In genomic region chrX:130770615-130771014, GRCh38 we compare ENCODE assay signal across 16 cellular contexts.
A peak's percentile ranks its signal among the peaks of the same experiment; 100 is the strongest.
DNase-seq lines count a peak whose midpoint lies in the region; ATAC-seq and TF ChIP-seq lines count a peak whose summit lies in the region.
"Had no signal": no experiment of that assay in that cellular context is flagged by ENCODE, and none has a peak within 500 bp of the region (broad histone marks: within the 10 kb centered on the region; RNA-seq: fewer than 3 reads in every experiment).

No MANE protein-coding gene starts in this region.

- no peak overlapping the region for H3K56ac ChIP-seq in IMR-90 (ENCODE audit: extremely low read depth, insufficient read depth, low read length)

- H4K8ac ChIP-seq in IMR-90 (ENCODE audit: low read depth in 2 of 2, low read length in 2 of 2), result no peak overlapping the region

- no peak overlapping the region for H3K14ac ChIP-seq in IMR-90 (replicated peaks; ENCODE audit: low read depth, low read length)

- no peak overlapping the region for H3K18ac ChIP-seq in IMR-90 (ENCODE audit: low read depth, low read length)

- no CpG with 5 or more reads among the region's 3 CpGs for WGBS in IMR-90 (ENCODE audit: extremely low coverage in 2 of 2, insufficient read length in 1 of 2), 2 experiments

- H2AK5ac ChIP-seq in IMR-90 (ENCODE audit: low read depth, low read length), result no peak overlapping the region

- H3K9me1 ChIP-seq in IMR-90 (ENCODE audit: insufficient read depth, low read length), result no peaks in the 10 kb centered on the region

- no peak overlapping the region for H2BK120ac ChIP-seq in IMR-90 (ENCODE audit: low read depth, low read length)

- intact Hi-C loops in IMR-90 (cut with micrococcal nuclease), result no loop called here

- no peak overlapping the region for H3K27ac ChIP-seq in IMR-90 (ENCODE audit: insufficient read depth, low read length)
- H3K27ac ChIP-seq: adrenal gland, spleen had no signal

- ATAC-seq in IMR-90 (ENCODE audit: low read depth), result peak; percentile 74
- ATAC-seq: HepG2 had no signal

- no peak overlapping the region for H2AFZ ChIP-seq in IMR-90 (replicated peaks; ENCODE audit: low read length, poor library complexity)

- no peaks in the 10 kb centered on the region; the same call in 1 of the 2 replicates for H3K27me3 ChIP-seq in IMR-90 (ENCODE audit: control insufficient read depth, insufficient read depth, low read length)
- H3K27me3 ChIP-seq in kidney epithelial cell (ENCODE audit: control insufficient read depth, insufficient read depth, low read length), result no peaks in the 10 kb centered on the region
- H3K27me3 ChIP-seq: adrenal gland, spleen had no signal

- TF ChIP-seq CTCF in AG10803 (conservative IDR thresholded peaks at IDR 0.05; ENCODE audit: low read length) (no peak), IMR-90 (conservative IDR thresholded peaks at IDR 0.05; ENCODE audit: low read depth, low read length) (no peak), kidney epithelial cell (IDR thresholded peaks at IDR 0.05; ENCODE audit: insufficient read depth, low read length, poor library complexity, severe bottlenecking) (no peak)

- TF ChIP-seq RAD21 in IMR-90 (IDR thresholded peaks at IDR 0.05; ENCODE audit: low read length), result no peak

- H4K5ac ChIP-seq in IMR-90 (ENCODE audit: low read depth, low read length), result no peak overlapping the region

- POLR2A ChIA-PET in IMR-90 (lab: Charles Lee; ENCODE audit: unreplicated experiment), result no interaction called here

- no peak overlapping the region for H2BK15ac ChIP-seq in IMR-90 (ENCODE audit: low read depth, low read length)

- peaks cover 7% of the 10 kb centered on the region for H3K4me1 ChIP-seq in IMR-90 (ENCODE audit: control insufficient read depth, insufficient read depth, low read length)
- H3K4me1 ChIP-seq: adrenal gland, spleen had no signal

- dilution Hi-C loops in IMR-90 (cut with HindIII; ENCODE audit: low sequenced_read_pairs, unreplicated experiment), result no loop called here

- H4K20me1 ChIP-seq in IMR-90 (ENCODE audit: insufficient read depth, low read length), result no peaks in the 10 kb centered on the region

- no TSS peak for BruUV-seq in IMR-90 (replicated peaks; lab: Mats Ljungman, UMichigan)

- H3K36me3 ChIP-seq in IMR-90 (ENCODE audit: control insufficient read depth, insufficient read depth, low read length) (no peaks in the 10 kb centered on the region), kidney epithelial cell (ENCODE audit: control insufficient read depth, insufficient read depth, low read length) (no peaks in the 10 kb centered on the region)
- H3K36me3 ChIP-seq: adrenal gland, spleen had no signal

- H2BK20ac ChIP-seq in IMR-90 (ENCODE audit: low read depth, low read length), result no peak overlapping the region; the same call in 1 of the 2 replicates

- no peak for TF ChIP-seq POLR2A in IMR-90 (IDR thresholded peaks at IDR 0.05; ENCODE audit: low read depth, low read length)

- no peak overlapping the region for H3K23ac ChIP-seq in IMR-90 (ENCODE audit: low read depth, low read length)

- H3K4me2 ChIP-seq in IMR-90 (ENCODE audit: low read depth, low read length), result no peak overlapping the region

- H3K9ac ChIP-seq in IMR-90 (ENCODE audit: low read depth, low read length), result no peak overlapping the region

- no peaks in the 10 kb centered on the region for H3K79me1 ChIP-seq in IMR-90 (ENCODE audit: low read depth in 1 of 2, low read length in 2 of 2)

- no peak overlapping the region for H2BK5ac ChIP-seq in IMR-90 (ENCODE audit: low read depth, low read length, poor library complexity, severe bottlenecking)

- no peak overlapping the region for H3K4me3 ChIP-seq in AG10803 (ENCODE audit: low read length)
- H3K4me3 ChIP-seq in IMR-90 (ENCODE audit: insufficient read depth, low read depth, low read length), result no peak overlapping the region
- H3K4me3 ChIP-seq in kidney epithelial cell (ENCODE audit: low read depth, low read length), result no peak overlapping the region
- H3K4me3 ChIP-seq: adrenal gland, spleen had no signal

- CTCF ChIA-PET in IMR-90 (lab: Yijun Ruan, JAX), result no interaction called here

- 0 out of 2 replicates have a peak overlapping the region, but pooled peaks have one; percentile 11 for H3K4ac ChIP-seq in IMR-90 (ENCODE audit: low read depth, low read length)

- H3K9me3 ChIP-seq in IMR-90 (ENCODE audit: control insufficient read depth, insufficient read depth, low read length), result no peaks in the 10 kb centered on the region
- H3K9me3 ChIP-seq: adrenal gland, spleen had no signal

- no peak overlapping the region for H4K91ac ChIP-seq in IMR-90 (ENCODE audit: insufficient read depth, low read depth, low read length)

- no peak overlapping the region for H2AK9ac ChIP-seq in IMR-90 (replicated peaks; ENCODE audit: low read depth, low read length, poor library complexity)

- in situ Hi-C loops in IMR-90 (cut with MboI; ENCODE audit: low sequenced_read_pairs), result no loop called here

- DNase-seq in AG10803 (ENCODE audit: low read depth), result peak; percentile 68
- DNase-seq in IMR-90, result peak; percentile 81
- DNase-seq in astrocyte of the hippocampus (ENCODE audit: low read depth, low spot score), result peak; percentile 40
- DNase-seq in kidney epithelial cell (ENCODE audit: low read depth), result peak; percentile 19
- no peak for DNase-seq in globus pallidus (ENCODE audit: low spot score)
- DNase-seq in amygdala (lab: John Stamatoyannopoulos, UW), result no peak
- DNase-seq in NCI-H2227 treated with DMSO at 0.1 percent for 48 hours (lab: John Stamatoyannopoulos, UW), result no peak
- no peak for DNase-seq in GDM1 (lab: John Stamatoyannopoulos, UW)
- DNase-seq: activated CD4-positive, alpha-beta memory T cell treated with anti-CD3 and anti-CD28 coated beads for 36 hours; Calu3; glutamatergic neuron; midbrain; spleen; stimulated activated CD8-positive, alpha-beta memory T cell treated with anti-CD3 and anti-CD28 coated beads, Interleukin-4, amount 100 ng/mL, for 48 hours had no signal

TF ChIP-seq in IMR-90, 13 proteins besides CTCF, POLR2A, EP300 and RAD21:
- TF ChIP-seq ELK1 (IDR thresholded peaks at IDR 0.05; ENCODE audit: borderline replicate concordance, low read depth, low read length) (no peak), NFE2L2 (IDR thresholded peaks at IDR 0.05; ENCODE audit: low read depth, low read length) (no peak), MAZ (IDR thresholded peaks at IDR 0.05; ENCODE audit: borderline replicate concordance, low read depth, low read length) (no peak), SMC3 (IDR thresholded peaks at IDR 0.05; ENCODE audit: low read depth, low read length) (no peak), MXI1 (IDR thresholded peaks at IDR 0.05; ENCODE audit: borderline replicate concordance, low read depth, low read length) (no peak), CHD1 (IDR thresholded peaks at IDR 0.05; ENCODE audit: low read depth, low read length) (no peak), CEBPB (IDR thresholded peaks at IDR 0.05; ENCODE audit: low read depth, low read length) (no peak), MAFK (IDR thresholded peaks at IDR 0.05; ENCODE audit: low read depth, low read length) (no peak), USF2 (IDR thresholded peaks at IDR 0.05; ENCODE audit: low read depth, low read length) (no peak), RFX5 (IDR thresholded peaks at IDR 0.05; ENCODE audit: low read depth, low read length) (no peak), RCOR1 (IDR thresholded peaks at IDR 0.05; ENCODE audit: insufficient replicate concordance, low read length) (no peak), FOS (IDR thresholded peaks at IDR 0.05; ENCODE audit: low read depth, low read length) (no peak), BHLHE40 (IDR thresholded peaks at IDR 0.05; ENCODE audit: low read depth, low read length) (no peak)

Comparison
In these comparisons a context has a peak if more than half of its experiments do, and no peak if none do; other contexts are left out.
1. DNase-seq: peak in AG10803 (single experiment), IMR-90 (single experiment), astrocyte of the hippocampus (single experiment) and kidney epithelial cell (single experiment); none in globus pallidus (single experiment), amygdala (0 of 56), NCI-H2227 treated with DMSO at 0.1 percent for 48 hours (single experiment) and GDM1 (single experiment).